17 cellular contexts compared by ENCODE assay signal in the genomic region with DNA sequence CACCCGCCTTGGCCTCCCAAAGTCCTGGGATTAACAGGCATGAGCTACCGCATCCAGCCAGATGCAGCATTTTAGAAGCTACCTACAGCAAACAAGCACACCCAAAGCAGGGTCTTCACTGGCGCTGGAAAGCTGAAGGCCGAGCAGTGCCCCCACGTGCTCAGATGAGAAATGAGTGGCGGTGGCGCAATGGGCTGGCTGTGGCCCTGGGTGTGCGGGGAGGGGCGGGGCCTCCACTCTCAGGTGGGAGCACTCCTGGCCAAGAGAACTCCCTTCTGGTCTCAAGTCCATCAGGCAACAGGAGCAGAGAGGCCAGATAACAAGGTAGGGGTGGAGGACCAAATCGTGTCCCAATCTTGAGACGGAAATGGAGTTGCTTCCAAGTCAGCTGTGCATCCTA.
"Had no signal": no experiment of that assay in that cellular context is flagged by ENCODE, and none has a peak within 500 bp of the region (broad histone marks: within the 10 kb centered on the region; RNA-seq: fewer than 3 reads in every experiment).

No MANE protein-coding gene starts in this region.

- H3K4me3 Mint-ChIP-seq: activated naive CD4-positive, alpha-beta T cell treated with anti-CD3 and anti-CD28 coated beads, Interleukin-2, amount 50 U/mL, for 24 hours; nephron progenitor cell had no signal

- H3K27ac Mint-ChIP-seq: activated naive CD4-positive, alpha-beta T cell treated with anti-CD3 and anti-CD28 coated beads, Interleukin-2, amount 50 U/mL, for 24 hours; nephron progenitor cell had no signal

- ATAC-seq: left lobe of liver; stimulated activated naive CD8-positive, alpha-beta T cell treated with anti-CD3 and anti-CD28 coated beads, Interleukin-15, Interleukin-2, amounts not matched to agents 100 U/mL and 50 U/mL, for 24 hours had no signal

- H3K9me3 ChIP-seq: adrenal gland, right atrium auricular region, SK-N-SH, tibial nerve had no signal

- H3K4me3 ChIP-seq: adrenal gland, right atrium auricular region, skin epidermis, tibial nerve had no signal

- DNase-seq: activated CD4-positive, alpha-beta T cell treated with anti-CD3 and anti-CD28 coated beads for 1 hour; activated CD8-positive, alpha-beta memory T cell treated with anti-CD3 and anti-CD28 coated beads for 24 hours; activated gamma-delta T cell; dermis blood vessel endothelial cell; effector memory CD4-positive, alpha-beta T cell; midbrain; nephron progenitor cell; occipital lobe; stimulated activated naive CD8-positive, alpha-beta T cell treated with anti-CD3 and anti-CD28 coated beads, Interleukin-15, Interleukin-2, amounts not matched to agents 100 U/mL and 50 U/mL, for 24 hours; T-helper 1 cell had no signal

- H3K27me3 ChIP-seq: adrenal gland, right atrium auricular region, tibial nerve had no signal

- H3K9me3 Mint-ChIP-seq: activated naive CD4-positive, alpha-beta T cell treated with anti-CD3 and anti-CD28 coated beads, Interleukin-2, amount 50 U/mL, for 24 hours; nephron progenitor cell had no signal

- H3K27me3 Mint-ChIP-seq: activated naive CD4-positive, alpha-beta T cell treated with anti-CD3 and anti-CD28 coated beads, Interleukin-2, amount 50 U/mL, for 24 hours had no signal

- H3K27ac ChIP-seq: adrenal gland, right atrium auricular region, tibial nerve had no signal
